ENCODE assay signal across 11 cellular contexts in the genomic region with DNA sequence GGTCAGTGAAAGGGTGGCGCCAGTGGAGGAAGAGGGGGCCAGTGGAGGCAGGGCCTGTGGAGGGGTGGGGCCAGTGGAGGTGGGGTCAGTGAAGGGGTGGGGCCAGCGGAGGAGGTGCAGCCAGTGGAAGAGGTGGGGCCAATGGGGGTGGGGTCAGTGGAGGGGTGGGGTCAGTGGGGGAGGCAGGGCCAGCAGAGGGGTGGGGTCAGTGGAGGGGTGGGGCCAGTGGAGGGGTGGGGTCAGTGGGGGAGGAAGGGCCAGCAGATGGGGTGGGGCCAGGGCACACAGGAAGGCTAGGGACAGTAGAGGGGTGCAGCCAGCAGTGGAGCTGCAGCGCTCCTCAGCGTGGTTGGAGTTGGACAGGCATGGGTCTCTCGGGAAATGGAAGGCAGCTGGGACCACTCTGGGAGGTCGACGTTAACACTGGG. TPM values are rescaled to one million over a fixed set of nuclear protein-coding genes. Genes with fewer than 3 reads are reported as not detected.
DNase-seq lines count a peak whose midpoint lies in the region; ATAC-seq and TF ChIP-seq lines count a peak whose summit lies in the region.
"Had no signal": no experiment of that assay in that cellular context is flagged by ENCODE, and none has a peak within 500 bp of the region (broad histone marks: within the 10 kb centered on the region; RNA-seq: fewer than 3 reads in every experiment).

No MANE protein-coding gene starts in this region.

- TF ChIP-seq POLR2A in IMR-90 (IDR thresholded peaks at IDR 0.05; ENCODE audit: low read depth, low read length), result no peak

- H3K9me3 ChIP-seq in IMR-90 (ENCODE audit: control insufficient read depth, insufficient read depth, low read length), result no peaks in the 10 kb centered on the region

- H2BK15ac ChIP-seq in IMR-90 (ENCODE audit: low read depth, low read length), result no peak overlapping the region
- no peak overlapping the region for H2BK15ac ChIP-seq in mesendoderm (replicated peaks; ENCODE audit: low read depth)

- intact Hi-C loops in IMR-90 (cut with micrococcal nuclease), result no loop called here

- WGBS in IMR-90 (ENCODE audit: extremely low coverage in 2 of 2, insufficient read length in 1 of 2), 2 experiments, result 100% methylated on average over 2 of the region's 7 CpGs; no CpG with 5 or more reads in 1 of the 2 experiments
- no CpG with 5 or more reads among the region's 7 CpGs for WGBS in mesendoderm (ENCODE audit: extremely low coverage, insufficient coverage, low lambda C conversion rate)

- no peak overlapping the region for H2AFZ ChIP-seq in IMR-90 (replicated peaks; ENCODE audit: low read length, poor library complexity)
- H2AFZ ChIP-seq: neural progenitor cell had no signal

- H4K8ac ChIP-seq in IMR-90 (ENCODE audit: low read depth in 2 of 2, low read length in 2 of 2), result no peak overlapping the region
- no peak overlapping the region for H4K8ac ChIP-seq in mesendoderm (ENCODE audit: low read depth, low read length)

- H3K4me2 ChIP-seq in IMR-90 (ENCODE audit: low read depth, low read length), result no peak overlapping the region
- H3K4me2 ChIP-seq in mesendoderm (ENCODE audit: low read length), result no peak overlapping the region
- H3K4me2 ChIP-seq: neural progenitor cell had no signal

- H4K5ac ChIP-seq in IMR-90 (ENCODE audit: low read depth, low read length), result no peak overlapping the region
- no peak overlapping the region for H4K5ac ChIP-seq in mesendoderm (ENCODE audit: low read length)

- POLR2A ChIA-PET in IMR-90 (lab: Charles Lee; ENCODE audit: unreplicated experiment), result no interaction called here

- H3K27ac ChIP-seq in IMR-90 (ENCODE audit: insufficient read depth, low read length) (no peak overlapping the region), mesendoderm (ENCODE audit: low read depth, low read length) (no peak overlapping the region)
- H3K27ac ChIP-seq: neural progenitor cell had no signal

- H2BK20ac ChIP-seq in IMR-90 (ENCODE audit: low read depth, low read length), result no peak overlapping the region

- no TSS peak for BruUV-seq in IMR-90 (replicated peaks; lab: Mats Ljungman, UMichigan)

- in situ Hi-C loops in IMR-90 (cut with MboI; ENCODE audit: low sequenced_read_pairs), result no loop called here

- H4K20me1 ChIP-seq in IMR-90 (ENCODE audit: insufficient read depth, low read length), result no peaks in the 10 kb centered on the region

- H3K18ac ChIP-seq in IMR-90 (ENCODE audit: low read depth, low read length), result no peak overlapping the region
- H3K18ac ChIP-seq in mesendoderm (ENCODE audit: low read length), result no peak overlapping the region

- H3K56ac ChIP-seq in IMR-90 (ENCODE audit: extremely low read depth, insufficient read depth, low read length) (no peak overlapping the region), mesendoderm (ENCODE audit: low read length) (no peak overlapping the region)

- H3K79me1 ChIP-seq in IMR-90 (ENCODE audit: low read depth in 1 of 2, low read length in 2 of 2), result no peaks in the 10 kb centered on the region
- no peaks in the 10 kb centered on the region for H3K79me1 ChIP-seq in mesendoderm (ENCODE audit: low read length)

- H3K9me1 ChIP-seq in IMR-90 (ENCODE audit: insufficient read depth, low read length), result no peaks in the 10 kb centered on the region

- H3K27me3 ChIP-seq in IMR-90 (ENCODE audit: control insufficient read depth, insufficient read depth, low read length), result no peaks in the 10 kb centered on the region
- H3K27me3 ChIP-seq in mesendoderm (ENCODE audit: insufficient read depth, low read length, poor library complexity), result no peaks in the 10 kb centered on the region
- H3K27me3 ChIP-seq: neural progenitor cell had no signal

- no peaks in the 10 kb centered on the region for H3K4me1 ChIP-seq in IMR-90 (ENCODE audit: control insufficient read depth, insufficient read depth, low read length)
- no peaks in the 10 kb centered on the region for H3K4me1 ChIP-seq in mesendoderm (ENCODE audit: control insufficient read depth, low read depth, low read length)
- H3K4me1 ChIP-seq: neural progenitor cell had no signal

- ATAC-seq in IMR-90 (ENCODE audit: low read depth) (peak; percentile 32), GM18519 (IDR thresholded peaks at IDR 0.05; ENCODE audit: low FRiP score, unreplicated experiment) (no peak)

- no peak overlapping the region for H2AK9ac ChIP-seq in IMR-90 (replicated peaks; ENCODE audit: low read depth, low read length, poor library complexity)

- H3K4me3 ChIP-seq in IMR-90 (ENCODE audit: insufficient read depth, low read depth, low read length) (no peak overlapping the region), choroid plexus epithelial cell (ENCODE audit: low read depth, low read length) (no peak overlapping the region), mesendoderm (ENCODE audit: low read length) (no peak overlapping the region)
- H3K4me3 ChIP-seq: neural progenitor cell had no signal

- no peak overlapping the region for H3K14ac ChIP-seq in IMR-90 (replicated peaks; ENCODE audit: low read depth, low read length)

- H3K4ac ChIP-seq in IMR-90 (ENCODE audit: low read depth, low read length) (no peak overlapping the region), mesendoderm (ENCODE audit: low read depth, low read length) (no peak overlapping the region)

- TF ChIP-seq CTCF in IMR-90 (conservative IDR thresholded peaks at IDR 0.05; ENCODE audit: low read depth, low read length) (no peak), choroid plexus epithelial cell (conservative IDR thresholded peaks at IDR 0.05; ENCODE audit: low read depth, low read length) (no peak)

- H3K23ac ChIP-seq in IMR-90 (ENCODE audit: low read depth, low read length) (no peak overlapping the region), mesendoderm (ENCODE audit: low read length) (no peak overlapping the region)

- dilution Hi-C loops in IMR-90 (cut with HindIII; ENCODE audit: low sequenced_read_pairs, unreplicated experiment), result no loop called here

- H3K36me3 ChIP-seq in IMR-90 (ENCODE audit: control insufficient read depth, insufficient read depth, low read length) (peaks cover 43% of the 10 kb centered on the region), mesendoderm (ENCODE audit: control insufficient read depth, insufficient read depth, low read length) (peaks cover 8% of the 10 kb centered on the region)

- no peak overlapping the region for H2BK120ac ChIP-seq in IMR-90 (ENCODE audit: low read depth, low read length)
- H2BK120ac ChIP-seq in mesendoderm (ENCODE audit: low read depth, low read length), result no peak overlapping the region

- DNase-seq in SIG-M5 treated with dmso at 0.1 percent for 504 hours (lab: John Stamatoyannopoulos, UW; ENCODE audit: unreplicated experiment) (peak; percentile 11), SIG-M5 (lab: John Stamatoyannopoulos, UW) (no peak), IMR-90 (no peak), choroid plexus epithelial cell (ENCODE audit: low read depth) (peak; percentile 36), mesendoderm (peak; percentile 67), T-helper 1 cell (no peak), MV-4-11 (lab: John Stamatoyannopoulos, UW) (no peak)
- DNase-seq: activated CD4-positive, alpha-beta T cell treated with anti-CD3 and anti-CD28 coated beads, Interleukin-2, amount 50 U/mL, for 1 hour; head of caudate nucleus had no signal

- no peak overlapping the region for H4K91ac ChIP-seq in IMR-90 (ENCODE audit: insufficient read depth, low read depth, low read length)

- H3K9ac ChIP-seq in IMR-90 (ENCODE audit: low read depth, low read length) (no peak overlapping the region), mesendoderm (ENCODE audit: low read length) (no peak overlapping the region)
- H3K9ac ChIP-seq: neural progenitor cell had no signal

- no peak overlapping the region for H2BK5ac ChIP-seq in IMR-90 (ENCODE audit: low read depth, low read length, poor library complexity, severe bottlenecking)
- H2BK5ac ChIP-seq in mesendoderm (ENCODE audit: low read length), result no peak overlapping the region

- CTCF ChIA-PET in IMR-90 (lab: Yijun Ruan, JAX), result no interaction called here

- H3K79me2 ChIP-seq in mesendoderm (ENCODE audit: control insufficient read depth, insufficient read depth, low read length), result no peaks in the 10 kb centered on the region

- no peak overlapping the region for H2AK5ac ChIP-seq in IMR-90 (ENCODE audit: low read depth, low read length)
- H2AK5ac ChIP-seq in mesendoderm (ENCODE audit: low read length), result no peak overlapping the region

- no peak for TF ChIP-seq RAD21 in IMR-90 (IDR thresholded peaks at IDR 0.05; ENCODE audit: low read length)

TF ChIP-seq in IMR-90, 13 proteins besides CTCF, POLR2A, EP300 and RAD21 (continues in another document):
- TF ChIP-seq NFE2L2 (IDR thresholded peaks at IDR 0.05; ENCODE audit: low read depth, low read length) (no peak), CHD1 (IDR thresholded peaks at IDR 0.05; ENCODE audit: low read depth, low read length) (no peak), SMC3 (IDR thresholded peaks at IDR 0.05; ENCODE audit: low read depth, low read length) (no peak), MAFK (IDR thresholded peaks at IDR 0.05; ENCODE audit: low read depth, low read length) (no peak), BHLHE40 (IDR thresholded peaks at IDR 0.05; ENCODE audit: low read depth, low read length) (no peak), CEBPB (IDR thresholded peaks at IDR 0.05; ENCODE audit: low read depth, low read length) (no peak), MAZ (IDR thresholded peaks at IDR 0.05; ENCODE audit: borderline replicate concordance, low read depth, low read length) (no peak), FOS (IDR thresholded peaks at IDR 0.05; ENCODE audit: low read depth, low read length) (no peak), RCOR1 (IDR thresholded peaks at IDR 0.05; ENCODE audit: insufficient replicate concordance, low read length) (no peak)
- TF ChIP-seq, protein P1, sequence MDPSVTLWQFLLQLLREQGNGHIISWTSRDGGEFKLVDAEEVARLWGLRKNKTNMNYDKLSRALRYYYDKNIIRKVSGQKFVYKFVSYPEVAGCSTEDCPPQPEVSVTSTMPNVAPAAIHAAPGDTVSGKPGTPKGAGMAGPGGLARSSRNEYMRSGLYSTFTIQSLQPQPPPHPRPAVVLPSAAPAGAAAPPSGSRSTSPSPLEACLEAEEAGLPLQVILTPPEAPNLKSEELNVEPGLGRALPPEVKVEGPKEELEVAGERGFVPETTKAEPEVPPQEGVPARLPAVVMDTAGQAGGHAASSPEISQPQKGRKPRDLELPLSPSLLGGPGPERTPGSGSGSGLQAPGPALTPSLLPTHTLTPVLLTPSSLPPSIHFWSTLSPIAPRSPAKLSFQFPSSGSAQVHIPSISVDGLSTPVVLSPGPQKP (IDR thresholded peaks at IDR 0.05; ENCODE audit: borderline replicate concordance, low read depth, low read length), result no peak

RNA-seq across cellular contexts. Expression of a gene that starts 18.7 kb away (rescaled TPM):
- total RNA-seq in IMR-90 (2012; rRNA removed), result 96.9 and 103 TPM in 2 replicates
- 149 and 188 TPM in 2 replicates for polyA plus RNA-seq in IMR-90 (2012; rRNA removed)
- 188 and 201 TPM in 2 replicates for polyA plus RNA-seq in IMR-90 (2012; cell fraction: cytosol; rRNA removed)
- polyA plus RNA-seq in IMR-90 (2012; cell fraction: nucleus; rRNA removed; ENCODE audit: low replicate concordance), result 76.7 and 165 TPM in 2 replicates
- 166 TPM for polyA plus RNA-seq in mesendoderm (2013, experiment 1 of 2)
- 164 TPM for polyA plus RNA-seq in mesendoderm (2013, experiment 2 of 2)

RNA-seq across cellular contexts. Expression of a gene that starts 45.6 kb away (rescaled TPM):
- total RNA-seq in IMR-90 (2012; rRNA removed), result 0.56 and 0.90 TPM in 2 replicates
- 7.3 and 11.4 TPM in 2 replicates for polyA plus RNA-seq in IMR-90 (2012; rRNA removed)
- polyA plus RNA-seq in IMR-90 (2012; cell fraction: cytosol; rRNA removed), result 15.0 and 17.8 TPM in 2 replicates
- 27.9 and 77.8 TPM in 2 replicates for polyA plus RNA-seq in IMR-90 (2012; cell fraction: nucleus; rRNA removed; ENCODE audit: low replicate concordance)
- polyA plus RNA-seq in mesendoderm (2013, experiment 1 of 2), result 39.1 TPM
- 37.2 TPM for polyA plus RNA-seq in mesendoderm (2013, experiment 2 of 2)

Comparison
In these comparisons a context has a peak if more than half of its experiments do, and no peak if none do; other contexts are left out.
1. DNase-seq: peak in SIG-M5 treated with dmso at 0.1 percent for 504 hours (single experiment), choroid plexus epithelial cell (single experiment) and mesendoderm (single experiment); none in SIG-M5 (single experiment), IMR-90 (single experiment), T-helper 1 cell (0 of 5) and MV-4-11 (single experiment).